1 cellular context compared by ENCODE assay signal in genomic region chr14:104708606-104709268, GRCh38.
TF ChIP-seq lines count a peak whose summit lies in the region.

No MANE protein-coding gene starts in this region.

TF ChIP-seq in GM12878, 131 proteins besides CTCF, POLR2A, EP300 and RAD21 (continued from another document):
- TF ChIP-seq E4F1 (IDR thresholded peaks at IDR 0.05; ENCODE audit: borderline replicate concordance, partially characterized antibody) (no peak), LARP7 (IDR thresholded peaks at IDR 0.05) (no peak), YY1 (IDR thresholded peaks at IDR 0.05; ENCODE audit: low read depth, low read length) (peak; percentile 66), PML (IDR thresholded peaks at IDR 0.05; ENCODE audit: low read length) (no peak), IRF4 (IDR thresholded peaks at IDR 0.05; ENCODE audit: low read depth, low read length) (0 out of 2 replicates have a peak, but pooled peaks have one; percentile 25)
